Comparison of ENCODE assay signal across 33 cellular contexts in the genomic region with DNA sequence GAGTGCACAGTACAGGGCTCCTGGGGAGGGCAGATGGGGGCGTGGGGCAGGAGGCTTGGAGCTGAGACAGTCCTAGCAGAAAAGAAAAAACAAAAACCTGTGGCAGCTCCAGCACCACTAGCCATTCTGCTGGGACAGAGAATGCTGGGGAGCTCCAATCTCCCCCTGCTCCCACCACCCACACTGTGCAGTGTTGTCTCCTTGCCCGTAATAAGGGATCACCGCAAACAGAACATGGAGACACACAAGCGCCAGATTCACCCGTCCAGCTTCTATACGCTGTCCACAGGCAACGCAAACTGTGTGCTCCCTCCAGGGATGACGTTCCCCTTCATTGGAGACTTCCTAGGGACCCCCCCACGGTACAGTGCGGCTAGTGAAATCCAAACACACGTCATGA. TPM values are rescaled to one million over a fixed set of nuclear protein-coding genes. Genes with fewer than 3 reads are reported as not detected.
"Had no signal": no experiment of that assay in that cellular context is flagged by ENCODE, and none has a peak within 500 bp of the region (broad histone marks: within the 10 kb centered on the region; RNA-seq: fewer than 3 reads in every experiment).

No MANE protein-coding gene starts in this region.

- DNase-seq: Kasumi-1, MG63, NCI-H1048, NCI-H1092 treated with DMSO at 0.1 percent for 48 hours, NCI-H1105 treated with DMSO at 0.1 percent for 48 hours, NCI-H1417, NCI-H1436, NCI-H146, NCI-H1694, NCI-H187, NCI-H1930, NCI-H2029 treated with DMSO at 0.1 percent for 48 hours, NCI-H2081 treated with DMSO at 0.1 percent for 48 hours, NCI-H2107, NCI-H2171, NCI-H226, NCI-H446 treated with DMSO at 0.1 percent for 48 hours, NCI-H510A, NCI-H524, NCI-H69, NCI-H748 treated with DMSO at 0.1 percent for 48 hours, NCI-H82, OCI-M1, PC-3, Peyer's patch, SHP77, SIG-M5, SJCRH30, T-cell had no signal

- H3K36me3 ChIP-seq: MG63, Peyer's patch, SJCRH30 had no signal

- H3K9me3 ChIP-seq: MG63, Peyer's patch, SJCRH30 had no signal

- H3K4me3 ChIP-seq: MG63, Peyer's patch, SJCRH30, SK-N-MC had no signal

- H3K36me3 Mint-ChIP-seq: T-cell had no signal

- H3K27ac ChIP-seq: Peyer's patch, RWPE1, SJCRH30, SK-N-MC had no signal

- H3K27ac Mint-ChIP-seq: T-cell had no signal

- H3K4me3 Mint-ChIP-seq: T-cell had no signal

- H3K4me1 Mint-ChIP-seq: T-cell had no signal

- H3K4me1 ChIP-seq: Peyer's patch, SJCRH30 had no signal

- H3K27me3 ChIP-seq: Peyer's patch, SJCRH30 had no signal

RNA-seq across cellular contexts. Expression of a gene that starts 31.4 kb away (rescaled TPM):
- total RNA-seq: PC-3, Peyer's patch, RPMI7951, SJCRH30, SK-MEL-5, T-cell had no signal
